ENCODE assay signal across 8 cellular contexts in genomic region chr21:36699026-36699545, GRCh38. TPM values are rescaled to one million over a fixed set of nuclear protein-coding genes. Genes with fewer than 3 reads are reported as not detected.
DNase-seq lines count a peak whose midpoint lies in the region; ATAC-seq and TF ChIP-seq lines count a peak whose summit lies in the region.

TSS of gene SIM2 (plus strand) at chr21:36699115. CDS start at chr21:36699747, 632 bp downstream.

- peaks cover 86% of the 10 kb centered on the region for H3K27me3 ChIP-seq in rectal smooth muscle tissue (ENCODE audit: control insufficient read depth, insufficient read depth, low read length)

- no peak within 1 kb of the TSS for H3K9ac ChIP-seq in rectal smooth muscle tissue (ENCODE audit: low read length)

- peaks cover 0 to 9% of the 10 kb centered on the region in 2 donors for H3K4me1 Mint-ChIP-seq in natural killer cell

- peak; percentile 41 to 46 for DNase-seq in NCI-H2081 (lab: John Stamatoyannopoulos, UW)
- no peak for DNase-seq in NCI-H2081 treated with DMSO at 0.1 percent for 48 hours (lab: John Stamatoyannopoulos, UW)
- peak; percentile 52 for DNase-seq in NCI-H526 treated with DMSO at 0.1 percent for 48 hours (lab: John Stamatoyannopoulos, UW)
- DNase-seq in natural killer cell, result no peak
- no peak for DNase-seq in SKM-1 treated with dmso at 0.1 percent for 144 hours (lab: John Stamatoyannopoulos, UW; ENCODE audit: unreplicated experiment)

- H3K27me3 Mint-ChIP-seq in natural killer cell (ENCODE audit: low read depth in 2 of 2), result peaks cover 59 to 61% of the 10 kb centered on the region in 2 donors

- no peak for TF ChIP-seq CTCF in natural killer cell (IDR thresholded peaks at IDR 0.05)

- H3K4me1 ChIP-seq in rectal smooth muscle tissue (ENCODE audit: control insufficient read depth, insufficient read depth, low read length), result no peaks in the 10 kb centered on the region

- peak within 1 kb of the TSS; percentile 30 for H3K4me3 ChIP-seq in rectal smooth muscle tissue (ENCODE audit: low read length)

- no peaks in the 10 kb centered on the region for H3K36me3 ChIP-seq in rectal smooth muscle tissue (ENCODE audit: control insufficient read depth, insufficient read depth, low read length)

- H3K9me3 Mint-ChIP-seq in natural killer cell, result no peaks in the 10 kb centered on the region

- H3K4me3 Mint-ChIP-seq in natural killer cell, result no peak within 1 kb of the TSS

- intact Hi-C loops in natural killer cell (cut with micrococcal nuclease), result no loop called here

- ATAC-seq in esophagus mucosa (peak; percentile 74), GM21526 (IDR thresholded peaks at IDR 0.05; ENCODE audit: low FRiP score, unreplicated experiment) (no peak), natural killer cell (no peak)

- H3K27ac ChIP-seq in rectal smooth muscle tissue (ENCODE audit: low read depth, low read length), result no peak within 1 kb of the TSS

- H3K27ac Mint-ChIP-seq in natural killer cell, result no peak within 1 kb of the TSS

- no peaks in the 10 kb centered on the region for H3K36me3 Mint-ChIP-seq in natural killer cell

RNA-seq across cellular contexts. Expression of gene SIM2, which starts in this region (rescaled TPM):
- total RNA-seq in esophagus mucosa (18.3 TPM), natural killer cell (not detected)

Comparison
In these comparisons a context has a peak if more than half of its experiments do, and no peak if none do; other contexts are left out.
1. RNA of gene SIM2 (total RNA-seq): 18.3 TPM in esophagus mucosa (single experiment); not detected in natural killer cell; every median in the first group is over 10 times any median in the second.
2. DNase-seq: peak in NCI-H2081 (2 of 2) and NCI-H526 treated with DMSO at 0.1 percent for 48 hours (single experiment); none in NCI-H2081 treated with DMSO at 0.1 percent for 48 hours (single experiment), natural killer cell (single experiment) and SKM-1 treated with dmso at 0.1 percent for 144 hours (single experiment).